26 cellular contexts compared by ENCODE assay signal in genomic region chr21:37770496-37770895, GRCh38.
"Had no signal": no experiment of that assay in that cellular context is flagged by ENCODE, and none has a peak within 500 bp of the region (broad histone marks: within the 10 kb centered on the region; RNA-seq: fewer than 3 reads in every experiment).

No MANE protein-coding gene starts in this region.

- ATAC-seq: left colon; left lung; lower lobe of right lung; naive thymus-derived CD8-positive, alpha-beta T cell; right lobe of liver; stimulated activated memory B cell treated with anti-CD40 and anti-IgM and Interleukin-4, amounts not matched to agents 10 μg/mL and 1 μg/mL and 100 μg/mL, for 72 hours; stimulated activated naive CD8-positive, alpha-beta T cell treated with anti-CD3 and anti-CD28 coated beads, Interleukin-15, amount 100 ng/mL, for 72 hours had no signal

- H3K27ac ChIP-seq: left lung, lower lobe of right lung, parathyroid adenoma, right atrium auricular region, right lobe of liver, tibial nerve, uterus had no signal

- H3K79me2 ChIP-seq: parathyroid adenoma had no signal

- H3K27ac Mint-ChIP-seq: naive thymus-derived CD8-positive, alpha-beta T cell; nephron; stimulated activated memory B cell treated with anti-CD40 and anti-IgM and Interleukin-4, amounts not matched to agents 10 μg/mL and 1 μg/mL and 100 μg/mL, for 72 hours; stimulated activated naive CD8-positive, alpha-beta T cell treated with anti-CD3 and anti-CD28 coated beads, Interleukin-15, amount 100 ng/mL, for 72 hours; type B pancreatic cell had no signal

- H3K27me3 Mint-ChIP-seq: stimulated activated memory B cell treated with anti-CD40 and anti-IgM and Interleukin-4, amounts not matched to agents 10 μg/mL and 1 μg/mL and 100 μg/mL, for 72 hours had no signal

- H3K4me1 ChIP-seq: left lung, lower lobe of right lung, parathyroid adenoma, right atrium auricular region, right lobe of liver, tibial nerve, uterus had no signal

- FAIRE-seq: kidney had no signal

- H3K9me3 Mint-ChIP-seq: nephron; neural crest cell; stimulated activated memory B cell treated with anti-CD40 and anti-IgM and Interleukin-4, amounts not matched to agents 10 μg/mL and 1 μg/mL and 100 μg/mL, for 72 hours; stimulated activated naive CD8-positive, alpha-beta T cell treated with anti-CD3 and anti-CD28 coated beads, Interleukin-15, amount 100 ng/mL, for 72 hours; type B pancreatic cell had no signal

- H3K27me3 ChIP-seq: left lung, right atrium auricular region, right lobe of liver, tibial nerve, uterus had no signal

- H3K4me3 ChIP-seq: left lung, lower lobe of right lung, right atrium auricular region, right lobe of liver, smooth muscle cell, tibial nerve, uterus had no signal

- H3K4me2 ChIP-seq: smooth muscle cell had no signal

- H3K4me1 Mint-ChIP-seq: naive thymus-derived CD8-positive, alpha-beta T cell; nephron; stimulated activated memory B cell treated with anti-CD40 and anti-IgM and Interleukin-4, amounts not matched to agents 10 μg/mL and 1 μg/mL and 100 μg/mL, for 72 hours; stimulated activated naive CD8-positive, alpha-beta T cell treated with anti-CD3 and anti-CD28 coated beads, Interleukin-15, amount 100 ng/mL, for 72 hours had no signal

- H3K4me3 Mint-ChIP-seq: naive thymus-derived CD8-positive, alpha-beta T cell; nephron; neural crest cell; stimulated activated memory B cell treated with anti-CD40 and anti-IgM and Interleukin-4, amounts not matched to agents 10 μg/mL and 1 μg/mL and 100 μg/mL, for 72 hours; stimulated activated naive CD8-positive, alpha-beta T cell treated with anti-CD3 and anti-CD28 coated beads, Interleukin-15, amount 100 ng/mL, for 72 hours; type B pancreatic cell had no signal

- H3K9ac ChIP-seq: parathyroid adenoma had no signal

- DNase-seq: hippocampal formation; kidney; left colon; left lung; lower lobe of right lung; mammary epithelial cell; mesenchymal stem cell; naive thymus-derived CD8-positive, alpha-beta T cell; nucleus accumbens; right lobe of liver; stimulated activated CD4-positive, alpha-beta T cell treated with anti-CD3 and anti-CD28 coated beads, Interleukin-1b, Interleukin-23, amount 100 ng/mL, for 48 hours; stimulated activated CD4-positive, alpha-beta T cell treated with anti-CD3 and anti-CD28 coated beads, Interleukin-2, amount 100 ng/mL, for 48 hours; stimulated activated CD4-positive, alpha-beta T cell treated with anti-CD3 and anti-CD28 coated beads, Interleukin-4, amount 100 ng/mL, for 4 hours; stimulated activated CD8-positive, alpha-beta memory T cell treated with anti-CD3 and anti-CD28 coated beads, Interleukin-4, amount 100 ng/mL, for 48 hours; stimulated activated naive CD4-positive, alpha-beta T cell treated with Interleukin-2 at 50 U/mL for 16 hours; stimulated activated naive CD8-positive, alpha-beta T cell treated with anti-CD3 and anti-CD28 coated beads, Interleukin-15, amount 100 ng/mL, for 72 hours; substantia nigra; uterus had no signal

- H3K36me3 ChIP-seq: left lung, lower lobe of right lung, right atrium auricular region, right lobe of liver, tibial nerve, uterus had no signal

- H3K9me3 ChIP-seq: left lung, lower lobe of right lung, right atrium auricular region, right lobe of liver, uterus had no signal

- H3K36me3 Mint-ChIP-seq: naive thymus-derived CD8-positive, alpha-beta T cell; stimulated activated memory B cell treated with anti-CD40 and anti-IgM and Interleukin-4, amounts not matched to agents 10 μg/mL and 1 μg/mL and 100 μg/mL, for 72 hours; type B pancreatic cell had no signal

- H2AFZ ChIP-seq: parathyroid adenoma had no signal
